Comparison of ENCODE assay signal across 8 cellular contexts in genomic region chr20:53706511-53707031, GRCh38.
DNase-seq lines count a peak whose midpoint lies in the region; ATAC-seq and TF ChIP-seq lines count a peak whose summit lies in the region.

No MANE protein-coding gene starts in this region.

- no peaks in the 10 kb centered on the region for H4K20me1 ChIP-seq in mammary epithelial cell (ENCODE audit: insufficient read depth, low read length)

- intact Hi-C loops in esophagus squamous epithelium (cut with DNase I): no loop called here
- intact Hi-C loops in mammary epithelial cell (cut with micrococcal nuclease): no loop called here
- intact Hi-C loops in prostate gland (cut with DNase I): no loop called here

- in situ Hi-C loops in mammary epithelial cell (cut with MboI; ENCODE audit: low sequenced_read_pairs in 2 of 2): no loop called here

- CTCF ChIA-PET in AG04449 (lab: Yijun Ruan, JAX): interaction anchor here (1.7 to 3.1 kb wide), 2 partner anchors 129 to 209 kb away, joined by 5 to 23 read pairs; no protein-coding TSS in a partner anchor
- CTCF ChIA-PET in mammary epithelial cell (lab: Charles Lee; ENCODE audit: low non-redundant PET): no interaction called here

- WGBS in esophagus squamous epithelium, 2 donors: 8 to 17% methylated on average over 5 of the region's 5 CpGs
- 7% methylated on average over 5 of the region's 5 CpGs for WGBS in thymus
- WGBS in mammary epithelial cell (ENCODE audit: low coverage, missing lambda C conversion rate): 88% methylated on average over 5 of the region's 5 CpGs
- 25% methylated on average over 5 of the region's 5 CpGs for WGBS in prostate gland

- H3K9ac ChIP-seq in mammary epithelial cell (ENCODE audit: insufficient read depth, low read length): no peak overlapping the region

- peaks cover 8 to 35% (median 14%) of the 10 kb centered on the region in 3 donors for H3K4me1 ChIP-seq in esophagus squamous epithelium
- peaks cover 29% of the 10 kb centered on the region for H3K4me1 ChIP-seq in thymus (ENCODE audit: control insufficient read depth, insufficient read depth, low read length)
- peaks cover 4% of the 10 kb centered on the region for H3K4me1 ChIP-seq in mammary epithelial cell (ENCODE audit: insufficient read depth, low read length)
- no peaks in the 10 kb centered on the region for H3K4me1 ChIP-seq in prostate gland (replicated peaks)

- peak; percentile 70 for DNase-seq in AG04449 (ENCODE audit: low read depth, low spot score)
- peak; percentile 29 for DNase-seq in NCI-H82 (lab: John Stamatoyannopoulos, UW)
- DNase-seq in esophagus squamous epithelium (lab: John Stamatoyannopoulos, UW): no peak
- DNase-seq in mammary epithelial cell: no peak
- no peak for DNase-seq in NCI-H446 (lab: John Stamatoyannopoulos, UW)
- no peak for DNase-seq in prostate gland (ENCODE audit: low spot score)

- TF ChIP-seq CTCF in AG04449 (IDR thresholded peaks at IDR 0.05; ENCODE audit: insufficient read depth, low read length, missing control alignments): no peak
- no peak for TF ChIP-seq CTCF in esophagus squamous epithelium (IDR thresholded peaks at IDR 0.05)
- no peak for TF ChIP-seq CTCF in mammary epithelial cell (conservative IDR thresholded peaks at IDR 0.05 in 1 of 2, IDR thresholded peaks at IDR 0.05 in 1 of 2; ENCODE audit: extremely low read depth in 1 of 2, insufficient read depth in 1 of 2, low read depth in 1 of 2, low read length in 2 of 2)
- no peak for TF ChIP-seq CTCF in prostate gland (IDR thresholded peaks at IDR 0.05)

- no peaks in the 10 kb centered on the region for H3K79me2 ChIP-seq in mammary epithelial cell (ENCODE audit: insufficient read depth, low read length)

- H3K27ac ChIP-seq in esophagus squamous epithelium (peak overlapping the region in 3 of 4 donors; percentile 40 to 67 (median 46)), thymus (ENCODE audit: low read depth) (peak overlapping the region; percentile 91), mammary epithelial cell (ENCODE audit: insufficient read depth, low read depth, low read length) (no peak overlapping the region), prostate gland (no peak overlapping the region)

- no peaks in the 10 kb centered on the region for H3K36me3 ChIP-seq in esophagus squamous epithelium
- H3K36me3 ChIP-seq in thymus (ENCODE audit: control insufficient read depth, insufficient read depth): no peaks in the 10 kb centered on the region
- no peaks in the 10 kb centered on the region for H3K36me3 ChIP-seq in mammary epithelial cell (ENCODE audit: insufficient read depth, low read length)
- no peaks in the 10 kb centered on the region for H3K36me3 ChIP-seq in prostate gland

- H3K4me3 ChIP-seq in AG04449 (ENCODE audit: low read depth, low read length) (no peak overlapping the region), esophagus squamous epithelium (no peak overlapping the region), thymus (ENCODE audit: low read length) (no peak overlapping the region), mammary epithelial cell (replicated peaks in 1 of 3; ENCODE audit: insufficient read depth in 1 of 3, low read depth in 2 of 3, low read length in 3 of 3) (no peak overlapping the region), prostate gland (no peak overlapping the region)

- POLR2A ChIA-PET in AG04449 (lab: Yijun Ruan, JAX): no interaction called here

- peak; percentile 52 for ATAC-seq in GM19035 (IDR thresholded peaks at IDR 0.05; ENCODE audit: unreplicated experiment)

- H3K9me3 ChIP-seq in esophagus squamous epithelium (no peaks in the 10 kb centered on the region), thymus (ENCODE audit: control insufficient read depth) (no peaks in the 10 kb centered on the region), mammary epithelial cell (replicated peaks; ENCODE audit: insufficient read depth, low read length) (no peaks in the 10 kb centered on the region), prostate gland (no peaks in the 10 kb centered on the region)

- TF ChIP-seq POLR2A in esophagus squamous epithelium (IDR thresholded peaks at IDR 0.05) (no peak), prostate gland (IDR thresholded peaks at IDR 0.05) (no peak)

- no TSS peak for BruUV-seq in mammary epithelial cell (replicated peaks; lab: Mats Ljungman, UMichigan)

- no peak overlapping the region for H2AFZ ChIP-seq in mammary epithelial cell (ENCODE audit: low read depth, low read length)

- dilution Hi-C loops in mammary epithelial cell (cut with HindIII; ENCODE audit: low sequenced_read_pairs): no loop called here

- H3K27me3 ChIP-seq in esophagus squamous epithelium (no peaks in the 10 kb centered on the region), thymus (ENCODE audit: control insufficient read depth, insufficient read depth) (no peaks in the 10 kb centered on the region), mammary epithelial cell (ENCODE audit: insufficient read depth, low read length) (no peaks in the 10 kb centered on the region), prostate gland (replicated peaks; ENCODE audit: insufficient read depth) (no peaks in the 10 kb centered on the region)

- no peak overlapping the region for H3K4me2 ChIP-seq in mammary epithelial cell (ENCODE audit: insufficient read depth, low read depth, low read length)

Comparison
In these comparisons a context has a peak if more than half of its experiments do, and no peak if none do; other contexts are left out.
1. DNase-seq: peak in AG04449 (single experiment) and NCI-H82 (single experiment); none in esophagus squamous epithelium (single experiment), mammary epithelial cell (single experiment), NCI-H446 (0 of 2) and prostate gland (single experiment).
2. H3K27ac ChIP-seq: peak in esophagus squamous epithelium (3 of 4) and thymus (single experiment); none in mammary epithelial cell (single experiment) and prostate gland (0 of 2).